Comparison of ENCODE assay signal across 10 cellular contexts in the genomic region with DNA sequence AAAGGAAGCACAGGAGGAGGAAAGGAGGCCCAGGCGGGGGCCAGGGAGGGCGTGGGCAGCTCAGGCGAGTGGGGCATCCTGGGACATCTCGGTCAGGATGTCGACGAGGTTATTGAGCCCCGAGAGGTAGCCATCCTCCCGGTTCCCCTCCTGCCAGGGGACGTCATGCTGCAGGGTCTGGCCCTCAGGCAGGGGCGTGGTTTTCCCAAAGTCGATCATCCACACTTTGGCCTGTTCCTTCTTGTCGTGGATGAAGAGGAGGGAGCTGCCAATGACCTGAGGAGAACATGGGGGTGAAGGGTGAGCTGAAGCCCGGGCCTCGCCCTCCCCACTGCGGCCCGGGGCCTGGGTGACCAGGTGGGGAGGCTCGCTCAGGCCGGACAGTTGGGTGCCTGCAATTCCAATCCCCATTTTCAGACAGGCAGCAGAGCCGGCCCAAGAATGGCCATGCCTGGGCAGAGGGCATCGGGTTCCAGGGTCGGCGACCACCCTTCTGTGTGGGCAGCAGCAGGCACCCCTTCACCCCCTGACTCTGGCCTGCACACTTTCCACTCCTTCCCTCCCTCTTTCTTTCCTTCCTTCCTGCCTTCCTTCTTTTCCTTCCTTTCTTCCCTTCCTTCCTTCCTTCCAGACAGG.
A peak's percentile ranks its signal among the peaks of the same experiment; 100 is the strongest.
DNase-seq lines count a peak whose midpoint lies in the region; ATAC-seq lines count a peak whose summit lies in the region.
"Had no signal": no experiment of that assay in that cellular context is flagged by ENCODE, and none has a peak within 500 bp of the region (broad histone marks: within the 10 kb centered on the region; RNA-seq: fewer than 3 reads in every experiment).

No MANE protein-coding gene starts in this region.

- no peaks in the 10 kb centered on the region for H3K9me3 ChIP-seq in right cardiac atrium (ENCODE audit: control insufficient read depth, low read length)
- H3K9me3 ChIP-seq: A549 had no signal

- no peaks in the 10 kb centered on the region for H3K27me3 Mint-ChIP-seq in activated T-cell treated with anti-CD3 and anti-CD28 coated beads, Interleukin-2, amount 50 U/mL, for 4 hours (ENCODE audit: low read depth)
- no peaks in the 10 kb centered on the region for H3K27me3 Mint-ChIP-seq in stimulated activated naive CD8-positive, alpha-beta T cell treated with anti-CD3 and anti-CD28 coated beads, Interleukin-15, amount 100 ng/mL, for 72 hours

- no peaks in the 10 kb centered on the region for H3K27me3 ChIP-seq in right cardiac atrium (ENCODE audit: control insufficient read depth, insufficient read depth)

- no peaks in the 10 kb centered on the region for H3K4me1 ChIP-seq in right cardiac atrium (ENCODE audit: control insufficient read depth, insufficient read depth, low read length)
- H3K4me1 ChIP-seq: A549, parathyroid adenoma had no signal

- peak; percentile 28 for DNase-seq in activated CD4-positive, CD25-positive, alpha-beta regulatory T cell treated with anti-CD3 and anti-CD28 coated beads, Interleukin-2, amount 50 U/mL, for 72 hours
- no peak for DNase-seq in activated CD4-positive, CD25-positive, alpha-beta regulatory T cell (lab: John Stamatoyannopoulos, UW)
- DNase-seq in activated T-cell treated with anti-CD3 and anti-CD28 coated beads, Interleukin-2, amount 50 U/mL, for 4 hours = no peak
- peak in 2 of 3 donors; percentile 48 to 53 for DNase-seq in right cardiac atrium
- DNase-seq in stimulated activated naive CD8-positive, alpha-beta T cell treated with anti-CD3 and anti-CD28 coated beads, Interleukin-15, amount 100 ng/mL, for 72 hours = peak in 1 of 2 donors; percentile 10
- DNase-seq in RKO (ENCODE audit: low spot score) = no peak

- no peak for ATAC-seq in activated T-cell treated with anti-CD3 and anti-CD28 coated beads, Interleukin-2, amount 50 U/mL, for 4 hours
- no peak for ATAC-seq in right cardiac atrium
- peak; percentile 4 for ATAC-seq in stimulated activated naive CD8-positive, alpha-beta T cell treated with anti-CD3 and anti-CD28 coated beads, Interleukin-15, amount 100 ng/mL, for 72 hours
- ATAC-seq in HG03175 (IDR thresholded peaks at IDR 0.05; ENCODE audit: unreplicated experiment) = no peak
- no peak for ATAC-seq in GM19395 (IDR thresholded peaks at IDR 0.05; ENCODE audit: unreplicated experiment)

- H3K9me3 Mint-ChIP-seq in activated T-cell treated with anti-CD3 and anti-CD28 coated beads, Interleukin-2, amount 50 U/mL, for 4 hours = no peaks in the 10 kb centered on the region
- no peaks in the 10 kb centered on the region for H3K9me3 Mint-ChIP-seq in stimulated activated naive CD8-positive, alpha-beta T cell treated with anti-CD3 and anti-CD28 coated beads, Interleukin-15, amount 100 ng/mL, for 72 hours

- peaks cover 54% of the 10 kb centered on the region for H3K4me1 Mint-ChIP-seq in activated T-cell treated with anti-CD3 and anti-CD28 coated beads, Interleukin-2, amount 50 U/mL, for 4 hours (ENCODE audit: low read depth)
- peaks cover 87% of the 10 kb centered on the region for H3K4me1 Mint-ChIP-seq in stimulated activated naive CD8-positive, alpha-beta T cell treated with anti-CD3 and anti-CD28 coated beads, Interleukin-15, amount 100 ng/mL, for 72 hours

- peaks cover 28% of the 10 kb centered on the region for H3K36me3 Mint-ChIP-seq in activated T-cell treated with anti-CD3 and anti-CD28 coated beads, Interleukin-2, amount 50 U/mL, for 4 hours (ENCODE audit: insufficient read depth)

- WGBS in right cardiac atrium = 86% methylated on average over 22 of the region's 22 CpGs

- no peak overlapping the region for H3K4me3 ChIP-seq in right cardiac atrium (ENCODE audit: low read length)
- H3K4me3 ChIP-seq: A549 had no signal

- peak overlapping the region; percentile 50 for H3K4me3 Mint-ChIP-seq in activated T-cell treated with anti-CD3 and anti-CD28 coated beads, Interleukin-2, amount 50 U/mL, for 4 hours
- H3K4me3 Mint-ChIP-seq in stimulated activated naive CD8-positive, alpha-beta T cell treated with anti-CD3 and anti-CD28 coated beads, Interleukin-15, amount 100 ng/mL, for 72 hours = peak overlapping the region; percentile 59 to 62

- intact Hi-C loops in right cardiac atrium (cut with DNase I) = loop anchor here (1.0 to 10.0 kb wide), 5 partner anchors 100 to 194 kb away; a partner anchor contains a TSS

- H3K27ac Mint-ChIP-seq in stimulated activated naive CD8-positive, alpha-beta T cell treated with anti-CD3 and anti-CD28 coated beads, Interleukin-15, amount 100 ng/mL, for 72 hours = peak overlapping the region; percentile 80 to 81

- no peak overlapping the region for H3K27ac ChIP-seq in right cardiac atrium (ENCODE audit: low read length)
- H3K27ac ChIP-seq: A549, parathyroid adenoma had no signal

Comparison
In these comparisons a context has a peak if more than half of its experiments do, and no peak if none do; other contexts are left out.
1. DNase-seq: peak in activated CD4-positive, CD25-positive, alpha-beta regulatory T cell treated with anti-CD3 and anti-CD28 coated beads, Interleukin-2, amount 50 U/mL, for 72 hours (single experiment) and right cardiac atrium (2 of 3); none in activated CD4-positive, CD25-positive, alpha-beta regulatory T cell (0 of 4), activated T-cell treated with anti-CD3 and anti-CD28 coated beads, Interleukin-2, amount 50 U/mL, for 4 hours (single experiment) and RKO (single experiment).